In the genomic region with DNA sequence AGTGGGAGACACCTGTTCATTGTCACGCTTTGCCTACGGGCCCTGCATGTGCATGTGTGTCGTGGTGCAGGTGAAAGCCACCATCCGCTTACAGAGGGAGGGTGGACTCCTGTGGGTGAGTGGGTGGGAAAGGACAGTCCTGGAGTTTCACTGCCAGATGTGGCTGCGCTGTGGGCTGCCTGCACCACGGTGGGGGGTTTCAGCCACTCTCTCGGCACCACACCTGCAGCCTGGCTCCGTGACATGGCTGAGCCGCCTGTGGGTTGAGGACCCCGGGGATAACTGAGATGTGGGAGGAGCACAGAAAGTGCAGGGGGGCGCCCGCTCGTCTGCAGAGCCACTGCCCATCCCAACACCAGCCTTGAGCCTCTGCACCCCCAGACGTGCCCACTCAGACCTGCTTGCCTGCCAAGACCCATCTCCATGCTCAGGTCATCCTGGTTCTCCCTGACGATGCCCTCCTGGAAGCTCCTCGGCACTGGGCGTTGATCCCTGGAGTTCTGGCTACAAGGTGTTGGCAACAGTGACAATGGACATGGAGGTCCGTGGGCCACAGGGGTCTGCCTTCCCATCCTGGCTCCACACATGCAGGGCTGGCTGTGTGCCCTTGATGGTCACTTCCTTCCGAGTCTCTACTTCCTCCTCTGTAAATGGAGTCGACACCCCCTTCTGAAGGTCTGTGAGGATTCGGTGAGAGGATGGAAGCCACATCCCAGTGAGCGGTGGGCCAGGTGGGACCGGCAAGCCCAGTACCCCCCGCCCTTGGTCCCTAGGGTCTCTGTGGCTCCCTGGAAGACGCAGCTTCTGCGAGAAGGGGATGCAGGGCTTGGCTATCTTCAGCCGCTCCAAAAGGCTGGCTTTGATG, we compare ENCODE assay signal across 20 cellular contexts.
"Had no signal": no experiment of that assay in that cellular context is flagged by ENCODE, and none has a peak within 500 bp of the region (broad histone marks: within the 10 kb centered on the region; RNA-seq: fewer than 3 reads in every experiment).

No MANE protein-coding gene starts in this region.

- DNase-seq: activated CD4-positive, alpha-beta T cell treated with anti-CD3 and anti-CD28 coated beads, Interleukin-2, amount 10 ng/mL, durations not matched to agents 24 days and 14 days; activated CD8-positive, alpha-beta T cell treated with anti-CD3 and anti-CD28 coated beads for 36 hours; activated T-cell treated with anti-CD3 and anti-CD28 coated beads, Interleukin-2, amount 50 U/mL, for 4 hours; cerebellar nuclear complex; dermis blood vessel endothelial cell; effector memory CD8-positive, alpha-beta T cell; occipital lobe; psoas muscle; right cardiac atrium; small intestine; stimulated activated CD4-positive, alpha-beta T cell treated with anti-CD3 and anti-CD28 coated beads, Interleukin-4, amount 100 ng/mL, for 24 hours; stomach; T1000; testis; upper lobe of left lung had no signal

- H3K27ac ChIP-seq: psoas muscle, stomach, testis, upper lobe of left lung had no signal

- H3K36me3 ChIP-seq: stomach, upper lobe of left lung had no signal

- H3K4me3 Mint-ChIP-seq: activated CD4-positive, alpha-beta T cell treated with anti-CD3 and anti-CD28 coated beads, Interleukin-2, amount 10 ng/mL, durations not matched to agents 24 days and 14 days; activated CD8-positive, alpha-beta T cell treated with anti-CD3 and anti-CD28 coated beads for 36 hours; activated T-cell treated with anti-CD3 and anti-CD28 coated beads, Interleukin-2, amount 50 U/mL, for 4 hours; effector memory CD8-positive, alpha-beta T cell; mesothelial cell of epicardium; natural killer cell treated with Interleukin-12 subunit alpha and Interleukin-12 subunit beta and Interleukin-15 and Interleukin-18, amount 100 ng/mL, for 72 hours; stimulated activated effector memory CD8-positive, alpha-beta T cell treated with anti-CD3 and anti-CD28 coated beads, Interleukin-12 subunit alpha, Interleukin-12 subunit beta, amount 100 ng/mL, for 72 hours had no signal

- H3K36me3 Mint-ChIP-seq: activated naive CD4-positive, alpha-beta T cell treated with anti-CD3 and anti-CD28 coated beads, Interleukin-2, amount 50 U/mL, for 72 hours; mesothelial cell of epicardium; natural killer cell treated with Interleukin-12 subunit alpha and Interleukin-12 subunit beta and Interleukin-15 and Interleukin-18, amount 100 ng/mL, for 72 hours; stimulated activated effector memory CD8-positive, alpha-beta T cell treated with anti-CD3 and anti-CD28 coated beads, Interleukin-12 subunit alpha, Interleukin-12 subunit beta, amount 100 ng/mL, for 72 hours had no signal

- H3K4me3 ChIP-seq: lung, psoas muscle, stomach, testis, upper lobe of left lung had no signal

- H3K27me3 Mint-ChIP-seq: activated CD4-positive, alpha-beta T cell treated with anti-CD3 and anti-CD28 coated beads, Interleukin-2, amount 10 ng/mL, durations not matched to agents 24 days and 14 days had no signal

- H3K9me3 ChIP-seq: psoas muscle, testis, upper lobe of left lung had no signal

- ATAC-seq: activated CD8-positive, alpha-beta T cell treated with anti-CD3 and anti-CD28 coated beads for 36 hours; activated naive CD4-positive, alpha-beta T cell treated with anti-CD3 and anti-CD28 coated beads, Interleukin-2, amount 50 U/mL, for 72 hours; activated T-cell treated with anti-CD3 and anti-CD28 coated beads, Interleukin-2, amount 50 U/mL, for 4 hours; effector memory CD8-positive, alpha-beta T cell; natural killer cell treated with Interleukin-12 subunit alpha and Interleukin-12 subunit beta and Interleukin-15 and Interleukin-18, amount 100 ng/mL, for 72 hours; psoas muscle; right cardiac atrium; stimulated activated effector memory CD8-positive, alpha-beta T cell treated with anti-CD3 and anti-CD28 coated beads, Interleukin-12 subunit alpha, Interleukin-12 subunit beta, amount 100 ng/mL, for 72 hours had no signal

- H3K9me3 Mint-ChIP-seq: activated CD4-positive, alpha-beta T cell treated with anti-CD3 and anti-CD28 coated beads, Interleukin-2, amount 10 ng/mL, durations not matched to agents 24 days and 14 days; activated CD8-positive, alpha-beta T cell treated with anti-CD3 and anti-CD28 coated beads for 36 hours; activated naive CD4-positive, alpha-beta T cell treated with anti-CD3 and anti-CD28 coated beads, Interleukin-2, amount 50 U/mL, for 72 hours; activated T-cell treated with anti-CD3 and anti-CD28 coated beads, Interleukin-2, amount 50 U/mL, for 4 hours; effector memory CD8-positive, alpha-beta T cell; mesothelial cell of epicardium; natural killer cell treated with Interleukin-12 subunit alpha and Interleukin-12 subunit beta and Interleukin-15 and Interleukin-18, amount 100 ng/mL, for 72 hours; stimulated activated effector memory CD8-positive, alpha-beta T cell treated with anti-CD3 and anti-CD28 coated beads, Interleukin-12 subunit alpha, Interleukin-12 subunit beta, amount 100 ng/mL, for 72 hours had no signal

- H3K4me1 Mint-ChIP-seq: activated CD4-positive, alpha-beta T cell treated with anti-CD3 and anti-CD28 coated beads, Interleukin-2, amount 10 ng/mL, durations not matched to agents 24 days and 14 days had no signal

- H3K4me1 ChIP-seq: psoas muscle, stomach, testis, upper lobe of left lung had no signal

- H3K27ac Mint-ChIP-seq: activated CD4-positive, alpha-beta T cell treated with anti-CD3 and anti-CD28 coated beads, Interleukin-2, amount 10 ng/mL, durations not matched to agents 24 days and 14 days; activated CD8-positive, alpha-beta T cell treated with anti-CD3 and anti-CD28 coated beads for 36 hours; activated naive CD4-positive, alpha-beta T cell treated with anti-CD3 and anti-CD28 coated beads, Interleukin-2, amount 50 U/mL, for 72 hours; effector memory CD8-positive, alpha-beta T cell; mesothelial cell of epicardium; natural killer cell treated with Interleukin-12 subunit alpha and Interleukin-12 subunit beta and Interleukin-15 and Interleukin-18, amount 100 ng/mL, for 72 hours; stimulated activated effector memory CD8-positive, alpha-beta T cell treated with anti-CD3 and anti-CD28 coated beads, Interleukin-12 subunit alpha, Interleukin-12 subunit beta, amount 100 ng/mL, for 72 hours had no signal

- H3K27me3 ChIP-seq: testis, upper lobe of left lung had no signal
